Comparison of ENCODE assay signal across 18 cellular contexts in the genomic region with DNA sequence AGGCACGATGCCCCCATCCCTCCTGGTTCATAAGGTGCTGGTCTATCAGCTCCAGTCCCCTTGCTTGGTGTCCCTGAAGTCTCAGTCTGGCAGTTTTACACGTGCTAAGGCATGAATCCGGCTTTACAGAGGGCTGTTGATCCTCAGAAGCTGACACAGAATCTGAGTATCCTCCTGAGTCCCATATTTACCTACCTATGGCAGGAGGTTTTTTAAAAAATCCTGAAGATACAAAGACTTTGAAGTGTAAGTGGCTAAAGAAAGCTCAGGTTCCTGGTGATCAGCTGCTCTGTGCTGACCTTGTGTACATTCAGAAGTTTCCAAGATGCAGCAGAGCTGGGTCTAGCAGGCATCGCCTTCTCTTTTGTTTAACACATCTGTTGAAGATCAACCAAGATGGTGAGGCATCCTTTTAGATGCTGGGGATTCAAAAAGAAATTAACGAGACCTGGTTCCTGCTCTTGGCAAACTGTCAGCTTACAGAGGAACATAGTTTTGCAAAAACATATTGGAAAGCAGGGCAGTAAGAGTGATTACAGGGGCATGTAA. TPM values are rescaled to one million over a fixed set of nuclear protein-coding genes. Genes with fewer than 3 reads are reported as not detected.
DNase-seq lines count a peak whose midpoint lies in the region; ATAC-seq, FAIRE-seq and TF ChIP-seq lines count a peak whose summit lies in the region.
"Had no signal": no experiment of that assay in that cellular context is flagged by ENCODE, and none has a peak within 500 bp of the region (broad histone marks: within the 10 kb centered on the region; RNA-seq: fewer than 3 reads in every experiment).

No MANE protein-coding gene starts in this region.

- no peak overlapping the region for H3K4me2 ChIP-seq in IMR-90 (ENCODE audit: low read depth, low read length)
- peak overlapping the region; percentile 4; the same call in 1 of the 2 replicates for H3K4me2 ChIP-seq in GM12878 (ENCODE audit: control insufficient read depth, insufficient read depth)

- no peak overlapping the region for H3K56ac ChIP-seq in IMR-90 (ENCODE audit: extremely low read depth, insufficient read depth, low read length)

- ATAC-seq in IMR-90 (ENCODE audit: low read depth) (no peak), GM12878 (no peak), gastroesophageal sphincter (no peak)
- ATAC-seq: CD8-positive, alpha-beta T cell; stimulated activated naive CD8-positive, alpha-beta T cell treated with anti-CD3 and anti-CD28 coated beads, Interleukin-15, Interleukin-2, amounts not matched to agents 100 U/mL and 50 U/mL, for 24 hours had no signal

- H3K4me3 ChIP-seq in AG10803 (ENCODE audit: low read length) = no peak overlapping the region
- no peak overlapping the region for H3K4me3 ChIP-seq in IMR-90 (ENCODE audit: insufficient read depth, low read depth, low read length)
- no peak overlapping the region for H3K4me3 ChIP-seq in GM12878
- H3K4me3 ChIP-seq in gastroesophageal sphincter = no peak overlapping the region
- H3K4me3 ChIP-seq: adrenal gland, esophagus squamous epithelium had no signal

- DNase-seq in AG10803 (ENCODE audit: low read depth) (peak; percentile 69), IMR-90 (no peak), GM12878 (ENCODE audit: low read depth, low spot score) (no peak), kidney tubule cell (ENCODE audit: low spot score) (peak; percentile 86), substantia nigra (lab: John Stamatoyannopoulos, UW) (no peak), erythroblast (lab: John Stamatoyannopoulos, UW) (no peak)
- no peak for DNase-seq in activated naive CD4-positive, alpha-beta T cell treated with Interleukin-2 at 50 U/mL for 16 hours
- DNase-seq: activated CD4-positive, alpha-beta T cell treated with anti-CD3 and anti-CD28 coated beads for 1 hour; activated effector memory CD4-positive, alpha-beta T cell treated with anti-CD3 and anti-CD28 coated beads, Interleukin-2, amount 50 U/mL, for 16 hours; adrenal gland; CD8-positive, alpha-beta T cell; esophagus squamous epithelium; KBM-7; midbrain; NCI-H1930; stimulated activated naive CD8-positive, alpha-beta T cell treated with anti-CD3 and anti-CD28 coated beads, Interleukin-15, Interleukin-2, amounts not matched to agents 100 U/mL and 50 U/mL, for 24 hours; T-helper 9 cell had no signal

- POLR2A ChIA-PET in IMR-90 (lab: Charles Lee; ENCODE audit: unreplicated experiment) (interaction anchor here (0.6 kb wide), 1 partner anchor 83 kb away, joined by 3 read pairs; no protein-coding TSS in a partner anchor), GM12878 (lab: Charles Lee) (interaction anchor here (0.9 to 1.9 kb wide), 4 partner anchors 9 to 78 kb away, joined by 3 to 7 read pairs (median 5); no protein-coding TSS in a partner anchor)

- intact Hi-C loops in IMR-90 (cut with micrococcal nuclease) = no loop called here
- intact Hi-C loops in GM12878 (cut with micrococcal nuclease; ENCODE audit: unreplicated experiment) = no loop called here

- H2AFZ ChIP-seq in IMR-90 (replicated peaks; ENCODE audit: low read length, poor library complexity) (peak overlapping the region; percentile 39), GM12878 (ENCODE audit: control insufficient read depth, low read depth, low read length) (peak overlapping the region; percentile 67)

- SMC1A ChIA-PET in GM12878 (lab: Charles Lee; ENCODE audit: uncharacterized antibody, unreplicated experiment) = interaction anchor here (0.7 to 3.2 kb wide), 17 partner anchors 10 to 256 kb away, joined by 3 to 18 read pairs (median 4); partner anchors contain the start of gene DAP

- TF ChIP-seq EP300 in GM12878 (IDR thresholded peaks at IDR 0.05; ENCODE audit: borderline replicate concordance in 1 of 2, control insufficient read depth in 1 of 2, low read depth in 2 of 2, low read length in 2 of 2) = no peak
- no peak for TF ChIP-seq EP300 in gastroesophageal sphincter (IDR thresholded peaks at IDR 0.05)

- peak overlapping the region; percentile 91 for H3K14ac ChIP-seq in IMR-90 (replicated peaks; ENCODE audit: low read depth, low read length)

- RAD21 ChIA-PET in GM12878 (lab: Charles Lee; ENCODE audit: unreplicated experiment) = interaction anchor here (1.1 to 1.6 kb wide), 4 partner anchors 9 to 69 kb away, joined by 3 to 9 read pairs (median 4); no protein-coding TSS in a partner anchor

- peak overlapping the region; percentile 93 for H3K23ac ChIP-seq in IMR-90 (ENCODE audit: low read depth, low read length)

- H3K36me3 ChIP-seq in IMR-90 (ENCODE audit: control insufficient read depth, insufficient read depth, low read length) = no peaks in the 10 kb centered on the region
- no peaks in the 10 kb centered on the region for H3K36me3 ChIP-seq in GM12878 (ENCODE audit: control insufficient read depth in 2 of 2, insufficient read depth in 2 of 2, low read length in 1 of 2)
- no peaks in the 10 kb centered on the region for H3K36me3 ChIP-seq in gastroesophageal sphincter
- H3K36me3 ChIP-seq: adrenal gland, esophagus squamous epithelium had no signal

- H4K5ac ChIP-seq in IMR-90 (ENCODE audit: low read depth, low read length) = 0 out of 2 replicates have a peak overlapping the region, but pooled peaks have one; percentile 2

- TF ChIP-seq RAD21 in IMR-90 (IDR thresholded peaks at IDR 0.05; ENCODE audit: low read length) (no peak), GM12878 (IDR thresholded peaks at IDR 0.05; ENCODE audit: insufficient read depth, low read depth, low read length) (no peak)

- peaks cover 5% of the 10 kb centered on the region; the same call in 1 of the 2 replicates for H4K20me1 ChIP-seq in IMR-90 (ENCODE audit: insufficient read depth, low read length)
- no peaks in the 10 kb centered on the region for H4K20me1 ChIP-seq in GM12878 (ENCODE audit: control insufficient read depth, insufficient read depth)

- WGBS in IMR-90 (ENCODE audit: extremely low coverage in 2 of 2, insufficient read length in 1 of 2), 2 experiments = 100% methylated on average over 2 of the region's 5 CpGs; no CpG with 5 or more reads in 1 of the 2 experiments
- 92% methylated on average over 5 of the region's 5 CpGs for WGBS in GM12878 (ENCODE audit: insufficient coverage, insufficient replicate concordance, low lambda C conversion rate, missing lambda C conversion rate)
- 60 to 61% methylated on average over 2 to 5 of the region's 5 CpGs for WGBS in gastroesophageal sphincter (ENCODE audit: low coverage in 1 of 2), 2 donors

- CTCF ChIA-PET in IMR-90 (lab: Yijun Ruan, JAX) = no interaction called here
- CTCF ChIA-PET in GM12878 (lab: Yijun Ruan, JAX) = interaction anchor here (0.5 to 7.9 kb wide), 8 partner anchors 8 to 132 kb away, joined by 3 to 57 read pairs (median 4); no protein-coding TSS in a partner anchor

- H3K27ac ChIP-seq in IMR-90 (ENCODE audit: insufficient read depth, low read length) (peak overlapping the region; percentile 23; the same call in 1 of the 2 replicates), GM12878 (ENCODE audit: control insufficient read depth, insufficient read depth) (no peak overlapping the region), substantia nigra (ENCODE audit: low read depth, low read length, poor library complexity, severe bottlenecking) (no peak overlapping the region), gastroesophageal sphincter (no peak overlapping the region)
- H3K27ac ChIP-seq: adrenal gland had no signal

- peak overlapping the region; percentile 81 for H2BK120ac ChIP-seq in IMR-90 (ENCODE audit: low read depth, low read length)

- peak overlapping the region; percentile 87 for H3K4ac ChIP-seq in IMR-90 (ENCODE audit: low read depth, low read length)

- peaks cover under 1% of the 10 kb centered on the region; the same call in 1 of the 2 replicates for H3K79me2 ChIP-seq in GM12878 (ENCODE audit: control insufficient read depth, insufficient read depth, low read length)

- in situ Hi-C loops in IMR-90 (cut with MboI; ENCODE audit: low sequenced_read_pairs) (loop anchor here (25.0 kb wide), 1 partner anchor 96 kb away; no protein-coding TSS in a partner anchor), GM12878 (cut with MboI) (no loop called here)

- H2BK20ac ChIP-seq in IMR-90 (ENCODE audit: low read depth, low read length) = peak overlapping the region; percentile 74

- H2AK5ac ChIP-seq in IMR-90 (ENCODE audit: low read depth, low read length) = peak overlapping the region; percentile 65; the same call in 1 of the 2 replicates

- H2AK9ac ChIP-seq in IMR-90 (replicated peaks; ENCODE audit: low read depth, low read length, poor library complexity) = peak overlapping the region; percentile 70

- H3K4me1 ChIP-seq in IMR-90 (ENCODE audit: control insufficient read depth, insufficient read depth, low read length) (peaks cover 21% of the 10 kb centered on the region), GM12878 (ENCODE audit: control insufficient read depth, insufficient read depth, low read length) (peaks cover 24% of the 10 kb centered on the region), gastroesophageal sphincter (peaks cover 0 to 20% (median under 1%) of the 10 kb centered on the region in 3 donors)
- H3K4me1 ChIP-seq: adrenal gland had no signal

- H3K9me3 ChIP-seq in IMR-90 (ENCODE audit: control insufficient read depth, insufficient read depth, low read length) (no peaks in the 10 kb centered on the region), GM12878 (replicated peaks; ENCODE audit: control insufficient read depth, insufficient read depth, low read length) (no peaks in the 10 kb centered on the region), gastroesophageal sphincter (no peaks in the 10 kb centered on the region)
- H3K9me3 ChIP-seq: adrenal gland, esophagus squamous epithelium had no signal

- peaks cover 0 to 6% of the 10 kb centered on the region in 2 experiments; a peak in 1 of 4 replicates for H3K79me1 ChIP-seq in IMR-90 (ENCODE audit: low read depth in 1 of 2, low read length in 2 of 2)

- H3K9me1 ChIP-seq in IMR-90 (ENCODE audit: insufficient read depth, low read length) = peaks cover 23% of the 10 kb centered on the region

- TF ChIP-seq CTCF in AG10803 (conservative IDR thresholded peaks at IDR 0.05; ENCODE audit: low read length) (no peak), IMR-90 (conservative IDR thresholded peaks at IDR 0.05; ENCODE audit: low read depth, low read length) (no peak), GM12878 (IDR thresholded peaks at IDR 0.05 in 2 of 3, conservative IDR thresholded peaks at IDR 0.05 in 1 of 3; ENCODE audit: control insufficient read depth in 2 of 3, extremely low read depth in 1 of 3, insufficient read depth in 1 of 3, low read depth in 3 of 3, low read length in 3 of 3) (no peak), gastroesophageal sphincter (IDR thresholded peaks at IDR 0.05) (no peak)

- peak overlapping the region; percentile 78 for H4K91ac ChIP-seq in IMR-90 (ENCODE audit: insufficient read depth, low read depth, low read length)

- H3K9ac ChIP-seq in IMR-90 (ENCODE audit: low read depth, low read length) (0 out of 2 replicates have a peak overlapping the region, but pooled peaks have one; percentile 20), GM12878 (ENCODE audit: control insufficient read depth, insufficient read depth, low read length) (no peak overlapping the region)

- no TSS peak for BruUV-seq in IMR-90 (replicated peaks; lab: Mats Ljungman, UMichigan)
- no TSS peak for BruUV-seq in GM12878 (replicated peaks; lab: Mats Ljungman, UMichigan)

- TF ChIP-seq POLR2A in IMR-90 (IDR thresholded peaks at IDR 0.05; ENCODE audit: low read depth, low read length) = no peak
- TF ChIP-seq POLR2A in GM12878 (IDR thresholded peaks at IDR 0.05; ENCODE audit: low read depth, low read length) = no peak
- no peak for TF ChIP-seq POLR2A in erythroblast (IDR thresholded peaks at IDR 0.05; ENCODE audit: low read length)
- no peak for TF ChIP-seq POLR2A in gastroesophageal sphincter (IDR thresholded peaks at IDR 0.05)

- H2BK15ac ChIP-seq in IMR-90 (ENCODE audit: low read depth, low read length) = peak overlapping the region; percentile 59; the same call in 2 of the 3 replicates

- FAIRE-seq in GM12878 (lab: Jason Lieb, UNC) = peak; percentile 35

- H4K8ac ChIP-seq in IMR-90 (ENCODE audit: low read depth in 2 of 2, low read length in 2 of 2) = peak overlapping the region; percentile 51 to 82; a peak in 3 of 4 replicates

- H2BK5ac ChIP-seq in IMR-90 (ENCODE audit: low read depth, low read length, poor library complexity, severe bottlenecking) = no peak overlapping the region

- peak overlapping the region; percentile 39 for H3K18ac ChIP-seq in IMR-90 (ENCODE audit: low read depth, low read length)

- dilution Hi-C loops in IMR-90 (cut with HindIII; ENCODE audit: low sequenced_read_pairs, unreplicated experiment) = no loop called here

- H3K27me3 ChIP-seq in IMR-90 (ENCODE audit: control insufficient read depth, insufficient read depth, low read length) (no peaks in the 10 kb centered on the region), GM12878 (replicated peaks in 1 of 2; ENCODE audit: control insufficient read depth in 2 of 2, insufficient read depth in 2 of 2, low read length in 1 of 2) (no peaks in the 10 kb centered on the region), gastroesophageal sphincter (peaks cover 62% of the 10 kb centered on the region)

RNA-seq across cellular contexts. Expression of gene ANKRD33B, which starts 6.0 kb away (rescaled TPM):
- total RNA-seq in IMR-90 (2012; rRNA removed) (2.5 and 2.8 TPM in 2 replicates), GM12878 (2014; rRNA removed) (17.0 and 18.6 TPM in 2 replicates), GM12878 (2014; rRNA removed; fragmentation: Illumina TruSeq; extraction: Trizol) (20.3 and 20.4 TPM in 2 replicates), GM12878 (2021) (58.4 and 61.6 TPM in 2 replicates), gastroesophageal sphincter (10 to 100 TPM in 1 of 4 donors, 1 to 10 TPM in 3; 4.4 to 17.2 (median 5.9) TPM)
- polyA plus RNA-seq in IMR-90 (2012; rRNA removed) (3.3 and 3.8 TPM in 2 replicates), GM12878 (2011; rRNA removed) (11.0 and 12.7 TPM in 2 replicates), GM12878 (2014; fragmentation: Illumina TruSeq; extraction: Trizol) (22.7 and 27.0 TPM in 2 replicates), GM12878 (2014; fragmentation: Nextera tagmentation; extraction: Ambion mirVana) (1 to 10 TPM; 5.9 to 6.1 TPM), GM12878 (2014; rRNA removed) (19.6 and 20.7 TPM in 2 replicates), GM12878 (2016; fragmentation: Nextera tagmentation; extraction: Ambion mirVana) (1 to 10 TPM; 4.9 to 9.5 TPM)
- polyA plus RNA-seq in IMR-90 (2012; cell fraction: cytosol; rRNA removed) = 2.2 and 3.2 TPM in 2 replicates
- polyA plus RNA-seq in IMR-90 (2012; cell fraction: nucleus; rRNA removed; ENCODE audit: low replicate concordance) = 13.5 and 13.8 TPM in 2 replicates
- 51.1 and 53.7 TPM in 2 replicates for total RNA-seq in GM12878 (2013; cell fraction: nucleolus; rRNA removed)
- polyA plus RNA-seq in GM12878 (2011; ENCODE audit: low read depth) = 12.2 TPM
- polyA plus RNA-seq in GM12878 (2011; cell fraction: cytosol; rRNA removed) = 16.9 and 17.7 TPM in 2 replicates
- polyA plus RNA-seq in GM12878 (2011; cell fraction: nucleus; rRNA removed) = 24.0 and 29.2 TPM in 2 replicates
- 19.6 TPM in 2 replicates for polyA plus RNA-seq in GM12878 (2012)
- polyA minus RNA-seq in GM12878 (2011; rRNA and poly(A)+ RNA removed) = 42.2 and 53.6 TPM in 2 replicates
- polyA minus RNA-seq in GM12878 (2011; cell fraction: cytosol; rRNA and poly(A)+ RNA removed) = 28.3 and 29.6 TPM in 2 replicates
- polyA minus RNA-seq in GM12878 (2011; cell fraction: nucleus; rRNA and poly(A)+ RNA removed) = 13.7 and 27.7 TPM in 2 replicates

Comparison
In these comparisons a context has a peak if more than half of its experiments do, and no peak if none do; other contexts are left out.
1. DNase-seq: peak in AG10803 (single experiment) and kidney tubule cell (single experiment); none in IMR-90 (single experiment), GM12878 (single experiment), substantia nigra (0 of 49), erythroblast (0 of 2) and activated naive CD4-positive, alpha-beta T cell treated with Interleukin-2 at 50 U/mL for 16 hours (single experiment).